Comparison of ENCODE assay signal across 8 cellular contexts in the genomic region with DNA sequence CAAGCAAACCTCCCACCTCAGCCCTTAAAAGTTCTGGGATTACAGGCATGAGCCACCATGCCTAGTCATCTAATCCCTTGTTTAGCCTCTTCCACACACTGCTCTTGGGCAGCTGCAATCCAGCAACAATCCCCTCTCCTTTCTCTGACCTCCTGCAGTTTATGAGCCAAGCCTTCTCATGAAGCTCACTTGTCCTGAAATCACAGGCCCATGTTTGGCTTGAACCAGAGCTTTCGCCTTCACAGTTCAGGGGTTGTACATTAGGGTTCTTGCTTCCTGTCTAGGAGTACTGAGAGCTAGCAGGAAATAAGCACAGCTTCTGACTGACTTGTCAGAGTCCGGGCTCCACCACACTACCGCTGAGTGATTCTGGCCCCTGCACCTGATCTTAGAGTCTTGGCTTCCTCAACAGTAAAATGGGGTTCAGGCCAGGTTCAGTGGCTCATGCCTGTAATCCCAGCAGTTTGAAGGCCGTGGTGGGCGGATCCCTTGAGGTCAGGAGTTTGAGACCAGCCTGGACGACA. TPM values are rescaled to one million over a fixed set of nuclear protein-coding genes. Genes with fewer than 3 reads are reported as not detected.
DNase-seq lines count a peak whose midpoint lies in the region; ATAC-seq and TF ChIP-seq lines count a peak whose summit lies in the region.

No MANE protein-coding gene starts in this region.

- peaks cover 5% of the 10 kb centered on the region for H3K4me1 Mint-ChIP-seq in endothelial cell (ENCODE audit: unreplicated experiment)

- no peaks in the 10 kb centered on the region for H3K36me3 ChIP-seq in DOHH2 (ENCODE audit: control insufficient read depth, low read length)

- H3K27me3 ChIP-seq in DOHH2 (ENCODE audit: control insufficient read depth, low read length): no peaks in the 10 kb centered on the region

- peaks cover 1% of the 10 kb centered on the region for H3K27me3 Mint-ChIP-seq in endothelial cell (ENCODE audit: unreplicated experiment)

- TF ChIP-seq CTCF in DOHH2 (IDR thresholded peaks at IDR 0.05; ENCODE audit: low read depth, low read length, poor library complexity, severe bottlenecking): no peak
- no peak for TF ChIP-seq CTCF in endothelial cell (IDR thresholded peaks at IDR 0.05; ENCODE audit: unreplicated experiment)

- peak overlapping the region; percentile 50 for H3K4me2 ChIP-seq in DOHH2 (ENCODE audit: low read length)

- peak overlapping the region; percentile 35; the same call in 1 of the 2 replicates for H3K27ac ChIP-seq in DOHH2 (ENCODE audit: low read depth, low read length)

- peak; percentile 68 for DNase-seq in Jurkat, Clone E6-1 (ENCODE audit: low read depth, low spot score)
- DNase-seq in dermis blood vessel endothelial cell (peak; percentile 18), hepatic stellate cell (ENCODE audit: low spot score) (no peak), endothelial cell (ENCODE audit: low spot score) (no peak), NOMO-1 treated with dmso at 0.1 percent for 144 hours (lab: John Stamatoyannopoulos, UW; ENCODE audit: unreplicated experiment) (no peak), T1000 (lab: John Stamatoyannopoulos, UW) (no peak)

- ATAC-seq in GM21390 (IDR thresholded peaks at IDR 0.05; ENCODE audit: unreplicated experiment): peak; percentile 88

- H3K4me1 ChIP-seq in DOHH2 (ENCODE audit: control insufficient read depth, low read length): peaks cover 19% of the 10 kb centered on the region

- H3K9me2 ChIP-seq in DOHH2 (replicated peaks; ENCODE audit: control insufficient read depth, low read length): no peaks in the 10 kb centered on the region

- no peaks in the 10 kb centered on the region for H3F3A ChIP-seq in DOHH2 (ENCODE audit: control insufficient read depth, insufficient read depth)

- no peaks in the 10 kb centered on the region for H3K36me3 Mint-ChIP-seq in endothelial cell (ENCODE audit: low read depth, unreplicated experiment)

- H3K4me3 Mint-ChIP-seq in endothelial cell (ENCODE audit: unreplicated experiment): no peak overlapping the region

- H3K9me3 Mint-ChIP-seq in endothelial cell (ENCODE audit: unreplicated experiment): no peaks in the 10 kb centered on the region

- H3K79me2 ChIP-seq in DOHH2 (ENCODE audit: control insufficient read depth, low read length): no peaks in the 10 kb centered on the region

- H3K9me3 ChIP-seq in DOHH2 (ENCODE audit: control insufficient read depth, insufficient read depth, low read length): no peaks in the 10 kb centered on the region

- H3K4me3 ChIP-seq in DOHH2 (ENCODE audit: low read length): 0 out of 2 replicates have a peak overlapping the region, but pooled peaks have one; percentile 20
- no peak overlapping the region for H3K4me3 ChIP-seq in Jurkat, Clone E6-1 (ENCODE audit: low read length)

- no peaks in the 10 kb centered on the region for H4K20me1 ChIP-seq in DOHH2 (ENCODE audit: control insufficient read depth, insufficient read depth, low read depth, low read length)

- no peak overlapping the region for H3K27ac Mint-ChIP-seq in endothelial cell (ENCODE audit: unreplicated experiment)

RNA-seq across cellular contexts. Expression of a gene that starts 16.3 kb away (rescaled TPM):
- polyA plus RNA-seq in Jurkat, Clone E6-1 (2012; ENCODE audit: insufficient read depth, insufficient read length): 83.4 TPM
- total RNA-seq in dermis blood vessel endothelial cell: 37.8 and 49.1 TPM in 2 replicates
- total RNA-seq in endothelial cell (ENCODE audit: unreplicated experiment): 61.1 TPM

RNA-seq across cellular contexts. Expression of a gene that starts 26.4 kb away (rescaled TPM):
- 92.1 TPM for polyA plus RNA-seq in Jurkat, Clone E6-1 (2012; ENCODE audit: insufficient read depth, insufficient read length)
- 130 and 195 TPM in 2 replicates for total RNA-seq in dermis blood vessel endothelial cell
- 156 TPM for total RNA-seq in endothelial cell (ENCODE audit: unreplicated experiment)

RNA-seq across cellular contexts. Expression of a gene that starts 28.5 kb away (rescaled TPM):
- 12.1 TPM for polyA plus RNA-seq in Jurkat, Clone E6-1 (2012; ENCODE audit: insufficient read depth, insufficient read length)
- 9.5 and 14.6 TPM in 2 replicates for total RNA-seq in dermis blood vessel endothelial cell
- total RNA-seq in endothelial cell (ENCODE audit: unreplicated experiment): 69.9 TPM

RNA-seq across cellular contexts. Expression of a gene that starts 31.8 kb away (rescaled TPM):
- 13.9 TPM for polyA plus RNA-seq in Jurkat, Clone E6-1 (2012; ENCODE audit: insufficient read depth, insufficient read length)
- 18.7 and 20.5 TPM in 2 replicates for total RNA-seq in dermis blood vessel endothelial cell
- 8.2 TPM for total RNA-seq in endothelial cell (ENCODE audit: unreplicated experiment)

Comparison
In these comparisons a context has a peak if more than half of its experiments do, and no peak if none do; other contexts are left out.
1. DNase-seq: peak in Jurkat, Clone E6-1 (single experiment) and dermis blood vessel endothelial cell (single experiment); none in hepatic stellate cell (single experiment), endothelial cell (single experiment), NOMO-1 treated with dmso at 0.1 percent for 144 hours (single experiment) and T1000 (single experiment).